Comparison of ENCODE assay signal across 1 cellular context in genomic region chr14:102238766-102239165, GRCh38.
TF ChIP-seq lines count a peak whose summit lies in the region.

No MANE protein-coding gene starts in this region.

TF ChIP-seq in IMR-90, 13 proteins besides CTCF, POLR2A, EP300 and RAD21 (continued from another document):
- TF ChIP-seq USF2 (IDR thresholded peaks at IDR 0.05; ENCODE audit: low read depth, low read length), result no peak
